8 cellular contexts compared by ENCODE assay signal in the genomic region with DNA sequence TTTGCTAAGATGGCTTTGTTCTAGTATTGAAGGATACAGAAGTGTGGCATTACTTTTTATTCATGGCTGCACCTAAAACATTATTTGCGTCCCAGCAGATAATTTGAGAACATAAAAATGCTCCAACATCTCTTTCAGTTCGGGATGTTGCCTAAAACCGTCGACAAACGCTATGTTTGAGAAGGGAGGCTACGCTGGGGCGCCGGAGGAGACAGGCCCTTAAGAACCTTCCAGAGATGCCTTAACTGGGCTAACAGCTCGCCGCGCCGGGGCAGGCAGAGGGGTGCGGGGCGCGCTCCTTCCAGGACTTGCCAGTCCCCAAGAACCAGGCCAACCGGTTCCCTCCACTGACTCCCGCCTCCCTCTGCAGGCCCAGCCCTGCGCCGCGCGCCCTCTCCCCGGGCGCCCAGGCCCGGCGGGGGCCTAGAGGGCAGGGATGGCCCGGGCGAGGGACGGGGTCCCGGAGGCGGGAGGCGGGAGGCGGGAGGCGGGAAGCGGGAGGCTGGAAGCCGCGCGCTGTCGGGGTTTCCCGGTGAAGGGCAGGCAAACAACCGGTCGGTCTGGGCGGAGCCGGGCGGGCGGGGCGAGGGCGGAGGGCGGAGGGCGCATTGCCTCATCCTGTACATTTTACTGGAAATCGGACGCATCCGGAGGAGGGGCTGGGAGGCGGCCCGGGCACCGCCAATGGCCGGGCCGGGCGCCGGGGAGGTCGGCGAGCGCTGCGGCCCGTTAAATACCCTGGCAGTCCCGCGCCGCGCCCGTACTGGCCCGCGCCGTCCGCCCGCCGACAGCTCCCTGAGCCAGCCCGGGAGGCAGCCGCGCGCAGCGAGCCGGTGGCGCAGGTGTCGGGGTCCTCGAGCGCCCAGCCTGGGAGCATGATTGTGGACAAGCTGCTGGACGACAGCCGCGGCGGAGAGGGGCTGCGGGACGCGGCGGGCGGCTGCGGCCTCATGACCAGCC. TPM values are rescaled to one million over a fixed set of nuclear protein-coding genes. Genes with fewer than 3 reads are reported as not detected.
A peak's percentile ranks its signal among the peaks of the same experiment; 100 is the strongest.
DNase-seq lines count a peak whose midpoint lies in the region; ATAC-seq and TF ChIP-seq lines count a peak whose summit lies in the region.

A gene with protein sequence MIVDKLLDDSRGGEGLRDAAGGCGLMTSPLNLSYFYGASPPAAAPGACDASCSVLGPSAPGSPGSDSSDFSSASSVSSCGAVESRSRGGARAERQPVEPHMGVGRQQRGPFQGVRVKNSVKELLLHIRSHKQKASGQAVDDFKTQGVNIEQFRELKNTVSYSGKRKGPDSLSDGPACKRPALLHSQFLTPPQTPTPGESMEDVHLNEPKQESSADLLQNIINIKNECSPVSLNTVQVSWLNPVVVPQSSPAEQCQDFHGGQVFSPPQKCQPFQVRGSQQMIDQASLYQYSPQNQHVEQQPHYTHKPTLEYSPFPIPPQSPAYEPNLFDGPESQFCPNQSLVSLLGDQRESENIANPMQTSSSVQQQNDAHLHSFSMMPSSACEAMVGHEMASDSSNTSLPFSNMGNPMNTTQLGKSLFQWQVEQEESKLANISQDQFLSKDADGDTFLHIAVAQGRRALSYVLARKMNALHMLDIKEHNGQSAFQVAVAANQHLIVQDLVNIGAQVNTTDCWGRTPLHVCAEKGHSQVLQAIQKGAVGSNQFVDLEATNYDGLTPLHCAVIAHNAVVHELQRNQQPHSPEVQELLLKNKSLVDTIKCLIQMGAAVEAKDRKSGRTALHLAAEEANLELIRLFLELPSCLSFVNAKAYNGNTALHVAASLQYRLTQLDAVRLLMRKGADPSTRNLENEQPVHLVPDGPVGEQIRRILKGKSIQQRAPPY (plus strand): TSS at position 761 of the 960 bp plus-strand sequence. CDS start 115 bp downstream, at position 876.

- peaks cover 7% of the 10 kb centered on the region for H3K4me1 ChIP-seq in foreskin keratinocyte
- peaks cover 24% of the 10 kb centered on the region for H3K4me1 ChIP-seq in stomach smooth muscle (ENCODE audit: control insufficient read depth, insufficient read depth, low read length)

- H3K27ac ChIP-seq in foreskin keratinocyte (peak within 1 kb of the TSS; percentile 90), stomach smooth muscle (ENCODE audit: low read length) (peak within 1 kb of the TSS; percentile 95)

- H3K9me3 ChIP-seq in stomach smooth muscle (ENCODE audit: control insufficient read depth in 2 of 2, low read length in 2 of 2) = no peaks in the 10 kb centered on the region

- H3K4me1 Mint-ChIP-seq in neural crest cell = peaks cover 17% of the 10 kb centered on the region

- H3K36me3 Mint-ChIP-seq in neural crest cell (ENCODE audit: low read depth) = peaks cover 11% of the 10 kb centered on the region

- peak within 1 kb of the TSS; percentile 83 for H3K27ac Mint-ChIP-seq in neural crest cell (ENCODE audit: unreplicated experiment)

- H3K27me3 ChIP-seq in foreskin keratinocyte = no peaks in the 10 kb centered on the region
- no peaks in the 10 kb centered on the region for H3K27me3 ChIP-seq in stomach smooth muscle (ENCODE audit: control insufficient read depth in 1 of 2, insufficient read depth in 2 of 2, low read length in 2 of 2)

- peak within 1 kb of the TSS; percentile 97 for H3K4me3 Mint-ChIP-seq in neural crest cell

- peak within 1 kb of the TSS; percentile 83 for H3K4me3 ChIP-seq in LNCaP clone FGC (ENCODE audit: low read depth, low read length)
- peak within 1 kb of the TSS; percentile 80 to 83 for H3K4me3 ChIP-seq in stomach smooth muscle (ENCODE audit: low read length in 2 of 2)

- TF ChIP-seq CTCF in LNCaP clone FGC (IDR thresholded peaks at IDR 0.05; ENCODE audit: control insufficient read depth, extremely low read depth, insufficient read depth) (no peak), foreskin keratinocyte (conservative IDR thresholded peaks at IDR 0.05) (no peak), neural crest cell (conservative IDR thresholded peaks at IDR 0.05) (no peak)

- H3K9ac ChIP-seq in stomach smooth muscle (ENCODE audit: low read length in 2 of 2) = peak within 1 kb of the TSS; percentile 77 to 95

- no peaks in the 10 kb centered on the region for H3K9me3 Mint-ChIP-seq in neural crest cell

- H3K36me3 ChIP-seq in stomach smooth muscle (ENCODE audit: control insufficient read depth in 2 of 2, insufficient read depth in 2 of 2, low read length in 2 of 2) = peaks cover 22 to 23% of the 10 kb centered on the region in 2 donors

- peak; percentile 91 for ATAC-seq in foreskin keratinocyte

- H3K27me3 Mint-ChIP-seq in neural crest cell (ENCODE audit: low read depth) = peaks cover 4% of the 10 kb centered on the region

- DNase-seq in EH (ENCODE audit: low read depth) = peak; percentile 96
- peak; percentile 85 for DNase-seq in H4 (ENCODE audit: low spot score)
- peak; percentile 92 for DNase-seq in LNCaP clone FGC (ENCODE audit: low read depth)
- peak; percentile 90 for DNase-seq in SIG-M5 treated with dmso at 0.1 percent for 504 hours (lab: John Stamatoyannopoulos, UW; ENCODE audit: unreplicated experiment)
- peak; percentile 87 for DNase-seq in activated gamma-delta T cell treated with Interleukin-2 at 50 U/mL for 16 hours
- DNase-seq in foreskin keratinocyte = peak; percentile 73 to 85
- DNase-seq in neural crest cell (ENCODE audit: low read depth, low spot score) = peak; percentile 79

RNA-seq across cellular contexts. Expression of the gene that starts here (rescaled TPM):
- 0.81 and 8.0 TPM in 2 replicates for total RNA-seq in H4 (2014; rRNA removed; shearing (Covaris generic))
- 15.1 and 15.9 TPM in 2 replicates for total RNA-seq in foreskin keratinocyte
- 2.3 and 2.4 TPM in 2 replicates for polyA plus RNA-seq in foreskin keratinocyte
- 6.2 and 9.9 TPM in 2 replicates for total RNA-seq in neural crest cell

Comparison
In these comparisons a context has a peak if more than half of its experiments do, and no peak if none do; other contexts are left out.
1. Peak in every context shown above with its lines: DNase-seq, ATAC-seq, H3K4me3 ChIP-seq and H3K27ac ChIP-seq.